16 cellular contexts compared by ENCODE assay signal in genomic region chr6:160378218-160378617, GRCh38. TPM values are rescaled to one million over a fixed set of nuclear protein-coding genes. Genes with fewer than 3 reads are reported as not detected.
"Had no signal": no experiment of that assay in that cellular context is flagged by ENCODE, and none has a peak within 500 bp of the region (broad histone marks: within the 10 kb centered on the region; RNA-seq: fewer than 3 reads in every experiment).

No MANE protein-coding gene starts in this region.

- FAIRE-seq: astrocyte, colon had no signal

- DNase-seq: activated CD4-positive, alpha-beta T cell treated with anti-CD3 and anti-CD28 coated beads for 4 hours; activated CD8-positive, alpha-beta memory T cell treated with anti-CD3 and anti-CD28 coated beads, Interleukin-2, amount 50 U/mL, for 4 hours; activated CD8-positive, alpha-beta T cell treated with anti-CD3 and anti-CD28 coated beads for 36 hours; activated naive CD8-positive, alpha-beta T cell treated with anti-CD3 and anti-CD28 coated beads, Interleukin-2, amount 10 ng/mL, durations not matched to agents 7 days and 5 days; effector CD4-positive, alpha-beta T cell; left lung; mesendoderm; stimulated activated CD4-positive, alpha-beta T cell treated with anti-CD3 and anti-CD28 coated beads, Interleukin-4, amount 100 ng/mL, for 1 hour; stimulated activated CD8-positive, alpha-beta memory T cell treated with anti-CD3 and anti-CD28 coated beads, Interleukin-4, amount 100 ng/mL, for 48 hours; stimulated activated naive CD8-positive, alpha-beta T cell treated with anti-CD3 and anti-CD28 coated beads, Interleukin-15, Interleukin-2, amounts not matched to agents 100 U/mL and 50 U/mL, for 24 hours; T-helper 1 cell; WERI-Rb-1 had no signal

- H3K27me3 ChIP-seq: left lung had no signal

- H3K36me3 ChIP-seq: left lung, WERI-Rb-1 had no signal

- H3K4me3 ChIP-seq: left lung, SK-N-MC had no signal

- ATAC-seq: activated CD8-positive, alpha-beta T cell treated with anti-CD3 and anti-CD28 coated beads for 36 hours; stimulated activated naive CD8-positive, alpha-beta T cell treated with anti-CD3 and anti-CD28 coated beads, Interleukin-15, Interleukin-2, amounts not matched to agents 100 U/mL and 50 U/mL, for 24 hours had no signal

- H3K27ac ChIP-seq: SK-N-MC, WERI-Rb-1 had no signal

RNA-seq across cellular contexts. Expression of gene SLC22A3, which starts 30.0 kb away (rescaled TPM):
- total RNA-seq: activated CD8-positive, alpha-beta T cell treated with anti-CD3 and anti-CD28 coated beads for 36 hours; activated naive CD8-positive, alpha-beta T cell treated with anti-CD3 and anti-CD28 coated beads, Interleukin-2, amount 10 ng/mL, durations not matched to agents 7 days and 5 days had no signal
- polyA plus RNA-seq: neural cell had no signal
